ENCODE assay signal across 9 cellular contexts in the genomic region with DNA sequence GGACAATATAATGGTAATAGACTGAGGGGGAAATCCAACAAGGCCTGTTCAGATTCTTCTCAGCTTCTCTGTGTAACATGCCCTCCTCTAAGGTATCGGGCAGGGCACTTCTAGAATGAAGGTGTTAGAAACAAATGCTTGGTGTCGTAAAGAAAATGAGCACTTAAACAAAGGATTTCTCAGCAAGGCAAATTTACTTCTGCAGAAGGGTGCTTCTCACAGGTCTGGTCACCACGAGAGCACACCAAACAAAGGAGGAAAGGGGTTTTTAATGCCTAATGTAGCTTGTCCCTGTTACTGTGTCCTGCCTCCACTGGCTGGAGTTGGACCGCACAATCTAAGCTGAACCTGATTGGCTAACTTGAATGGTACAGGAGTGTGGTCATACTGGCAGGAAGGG.
"Had no signal": no experiment of that assay in that cellular context is flagged by ENCODE, and none has a peak within 500 bp of the region (broad histone marks: within the 10 kb centered on the region; RNA-seq: fewer than 3 reads in every experiment).

No MANE protein-coding gene starts in this region.

- DNase-seq: IMR-90, KBM-7, KG1 had no signal

- H3K9ac ChIP-seq: KMS-11 had no signal

- H3K4me3 ChIP-seq: K562 had no signal

- H3K4me2 ChIP-seq: KMS-11 had no signal

- FAIRE-seq: HepG2, HTR-8/SVneo, K562 had no signal

- H3K27ac Mint-ChIP-seq: IgD-negative memory B cell had no signal

- H3K4me3 Mint-ChIP-seq: IgD-negative memory B cell had no signal

- H3K4me1 Mint-ChIP-seq: IgD-negative memory B cell had no signal

- H3K27ac ChIP-seq: HL-60, KMS-11 had no signal

- H3K36me3 Mint-ChIP-seq: IgD-negative memory B cell had no signal

- H3K27me3 Mint-ChIP-seq: IgD-negative memory B cell had no signal

- ATAC-seq: HepG2, K562 had no signal
